Comparison of ENCODE assay signal across 16 cellular contexts in the genomic region with DNA sequence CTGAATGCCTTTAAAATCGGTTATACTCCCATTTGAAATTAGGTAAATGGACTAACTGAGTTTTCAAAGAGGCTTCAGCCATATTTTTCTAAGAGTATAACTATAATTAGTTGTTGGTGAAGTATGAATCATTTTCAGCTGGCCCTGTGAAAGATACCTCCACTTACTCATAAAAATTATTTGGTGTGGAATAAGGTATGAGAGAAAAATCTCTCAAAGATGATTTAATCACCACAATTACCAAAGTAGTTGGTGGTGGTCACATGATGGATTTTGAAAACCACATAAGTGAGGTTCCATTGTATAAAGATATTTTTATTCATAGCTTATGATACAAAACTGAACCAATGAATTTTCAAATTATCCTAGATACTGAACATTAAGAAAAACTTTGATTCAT. TPM values are rescaled to one million over a fixed set of nuclear protein-coding genes. Genes with fewer than 3 reads are reported as not detected.
DNase-seq lines count a peak whose midpoint lies in the region; ATAC-seq lines count a peak whose summit lies in the region.
"Had no signal": no experiment of that assay in that cellular context is flagged by ENCODE, and none has a peak within 500 bp of the region (broad histone marks: within the 10 kb centered on the region; RNA-seq: fewer than 3 reads in every experiment).

No MANE protein-coding gene starts in this region.

- peak; percentile 68 to 93 for ATAC-seq in activated CD4-positive, CD25-positive, alpha-beta regulatory T cell treated with anti-CD3 and anti-CD28 coated beads, Interleukin-2, amount 50 U/mL, for 24 hours

- DNase-seq in activated CD4-positive, CD25-positive, alpha-beta regulatory T cell treated with anti-CD3 and anti-CD28 coated beads, Interleukin-2, amount 50 U/mL, for 72 hours, result no peak
- DNase-seq in HT1080 (ENCODE audit: low read depth) (peak; percentile 21), astrocyte of the hippocampus (ENCODE audit: low read depth, low spot score) (peak; percentile 5), myocyte (ENCODE audit: low read depth) (peak; percentile 62), SHP77 (lab: John Stamatoyannopoulos, UW) (no peak), NCI-H146 treated with DMSO at 0.1 percent for 48 hours (lab: John Stamatoyannopoulos, UW; ENCODE audit: unreplicated experiment) (no peak)
- no peak for DNase-seq in activated CD4-positive, alpha-beta T cell treated with anti-CD3 and anti-CD28 coated beads, Interleukin-2, amount 50 U/mL, for 48 hours
- DNase-seq: 8988T; C1 segment of cervical spinal cord; NCI-H1048; NCI-H1694; NCI-H345; NCI-H526 treated with DMSO at 0.1 percent for 48 hours; NK-92 treated with Interleukin-12 subunit alpha and Interleukin-12 subunit beta, amount 100 ng/mL, for 24 hours; Right ventricle myocardium superior had no signal

RNA-seq across cellular contexts. Expression of a gene that starts 9.0 kb away (rescaled TPM):
- 19.9 and 20.1 TPM in 2 replicates for total RNA-seq in HT1080 (2014; rRNA removed; shearing (Covaris generic))
- 19.0 and 27.9 TPM in 2 replicates for polyA plus RNA-seq in HT1080 (2015; cell fraction: cytosol; rRNA removed)
- 14.0 and 24.2 TPM in 2 replicates for polyA plus RNA-seq in HT1080 (2015; cell fraction: nucleus; rRNA removed)
- 31.4 and 33.2 TPM in 2 replicates for total RNA-seq in myocyte
- 17.2 TPM for polyA plus RNA-seq in myocyte (2012)

Comparison
In these comparisons a context has a peak if more than half of its experiments do, and no peak if none do; other contexts are left out.
1. DNase-seq: peak in HT1080 (single experiment), astrocyte of the hippocampus (single experiment) and myocyte (single experiment); none in activated CD4-positive, CD25-positive, alpha-beta regulatory T cell treated with anti-CD3 and anti-CD28 coated beads, Interleukin-2, amount 50 U/mL, for 72 hours (single experiment), SHP77 (0 of 2), activated CD4-positive, alpha-beta T cell treated with anti-CD3 and anti-CD28 coated beads, Interleukin-2, amount 50 U/mL, for 48 hours (0 of 2) and NCI-H146 treated with DMSO at 0.1 percent for 48 hours (single experiment).